In the genomic region with DNA sequence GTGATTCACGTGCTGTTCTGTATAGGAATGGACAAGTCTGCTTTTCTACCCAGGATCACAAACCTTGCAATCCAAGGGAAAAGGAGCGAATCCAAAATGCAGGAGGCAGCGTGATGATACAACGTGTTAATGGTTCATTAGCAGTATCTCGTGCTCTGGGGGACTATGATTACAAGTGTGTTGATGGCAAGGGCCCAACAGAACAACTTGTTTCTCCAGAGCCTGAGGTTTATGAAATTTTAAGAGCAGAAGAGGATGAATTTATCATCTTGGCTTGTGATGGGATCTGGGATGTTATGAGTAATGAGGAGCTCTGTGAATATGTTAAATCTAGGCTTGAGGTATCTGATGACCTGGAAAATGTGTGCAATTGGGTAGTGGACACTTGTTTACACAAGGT, we compare ENCODE assay signal across 16 cellular contexts.
"Had no signal": no experiment of that assay in that cellular context is flagged by ENCODE, and none has a peak within 500 bp of the region (broad histone marks: within the 10 kb centered on the region; RNA-seq: fewer than 3 reads in every experiment).

No MANE protein-coding gene starts in this region.

- H3K9me3 ChIP-seq: ovary, thoracic aorta had no signal

- H3K4me3 ChIP-seq: neural progenitor cell, ovary, thoracic aorta had no signal

- H3K27me3 Mint-ChIP-seq: stimulated activated naive CD8-positive, alpha-beta T cell treated with anti-CD3 and anti-CD28 coated beads, Interleukin-15, amount 100 ng/mL, for 72 hours had no signal

- H3K27ac ChIP-seq: neural progenitor cell, ovary, thoracic aorta had no signal

- H3K36me3 ChIP-seq: ovary, thoracic aorta had no signal

- H3K27ac Mint-ChIP-seq: neural progenitor cell had no signal

- H3K9me3 Mint-ChIP-seq: stimulated activated naive CD8-positive, alpha-beta T cell treated with anti-CD3 and anti-CD28 coated beads, Interleukin-15, amount 100 ng/mL, for 72 hours had no signal

- H3K4me1 Mint-ChIP-seq: neural progenitor cell had no signal

- H3K4me1 ChIP-seq: neural progenitor cell had no signal

- H3K4me3 Mint-ChIP-seq: neural progenitor cell; stimulated activated naive CD8-positive, alpha-beta T cell treated with anti-CD3 and anti-CD28 coated beads, Interleukin-15, amount 100 ng/mL, for 72 hours had no signal

- DNase-seq: activated CD4-positive, alpha-beta T cell treated with anti-CD3 and anti-CD28 coated beads, Interleukin-2, amount 50 U/mL, for 48 hours; activated CD4-positive, CD25-positive, alpha-beta regulatory T cell treated with anti-CD3 and anti-CD28 coated beads, Interleukin-2, amount 50 U/mL, for 72 hours; activated T-cell treated with anti-CD3 and anti-CD28 coated beads, Interleukin-2, amount 50 U/mL, for 48 hours; central memory CD4-positive, alpha-beta T cell; cortex of kidney; effector CD8-positive, alpha-beta T cell; glutamatergic neuron; left colon; ovary; retina; stimulated activated CD4-positive, alpha-beta T cell treated with anti-CD3 and anti-CD28 coated beads, Interleukin-15, amount 100 ng/mL, for 24 hours; stimulated activated CD4-positive, alpha-beta T cell treated with anti-CD3 and anti-CD28 coated beads, Interleukin-4, amount 100 ng/mL, for 4 hours; stimulated activated naive CD8-positive, alpha-beta T cell treated with anti-CD3 and anti-CD28 coated beads, Interleukin-15, amount 100 ng/mL, for 72 hours; SW 1271 had no signal

- ATAC-seq: left colon; stimulated activated naive CD8-positive, alpha-beta T cell treated with anti-CD3 and anti-CD28 coated beads, Interleukin-15, amount 100 ng/mL, for 72 hours had no signal

- H3K27me3 ChIP-seq: neural progenitor cell, ovary had no signal
